8 cellular contexts compared by ENCODE assay signal in genomic region chr4:69617083-69617694, GRCh38. TPM values are rescaled to one million over a fixed set of nuclear protein-coding genes. Genes with fewer than 3 reads are reported as not detected.
DNase-seq lines count a peak whose midpoint lies in the region; ATAC-seq and TF ChIP-seq lines count a peak whose summit lies in the region.

No MANE protein-coding gene starts in this region.

- TF ChIP-seq EP300 in upper lobe of left lung (IDR thresholded peaks at IDR 0.05): no peak

- H3K4me3 ChIP-seq in HCT116 (replicated peaks in 1 of 2; ENCODE audit: low read depth in 1 of 2, low read length in 2 of 2) (no peak overlapping the region), SK-N-MC (no peak overlapping the region), upper lobe of left lung (no peak overlapping the region)

- H2AFZ ChIP-seq in HCT116 (ENCODE audit: low read depth, low read length, poor library complexity, severe bottlenecking): peak overlapping the region; percentile 54

- RAD21 ChIA-PET in HCT116 (lab: Charles Lee; ENCODE audit: low non-redundant PET in 1 of 2, low total read pairs in 2 of 2, uncharacterized antibody in 2 of 2, unreplicated experiment in 2 of 2): interaction anchor here in 1 of 2 experiments (0.7 to 1.4 kb wide), 2 partner anchors 299 to 1117 kb away, joined by 3 read pairs; no protein-coding TSS in a partner anchor

- ATAC-seq in HCT116: no peak; the same call in 1 of the 2 replicates
- no peak for ATAC-seq in upper lobe of left lung (ENCODE audit: low FRiP score in 2 of 2)
- no peak for ATAC-seq in HG02610 (IDR thresholded peaks at IDR 0.05; ENCODE audit: unreplicated experiment)

- TF ChIP-seq POLR2A in HCT116 (IDR thresholded peaks at IDR 0.05; ENCODE audit: borderline replicate concordance, extremely low read depth, insufficient read depth, insufficient read length): no peak
- no peak for TF ChIP-seq POLR2A in upper lobe of left lung (IDR thresholded peaks at IDR 0.05)

- no peaks in the 10 kb centered on the region for H3K27me3 ChIP-seq in HCT116 (ENCODE audit: insufficient read depth, low read length)
- H3K27me3 ChIP-seq in upper lobe of left lung: no peaks in the 10 kb centered on the region

- H3K9ac ChIP-seq in HCT116 (ENCODE audit: low read length): no peak overlapping the region
- no peak overlapping the region for H3K9ac ChIP-seq in SK-N-MC (ENCODE audit: insufficient read length)

- no peaks in the 10 kb centered on the region for H3K79me2 ChIP-seq in HCT116 (ENCODE audit: insufficient read depth, low read length)

- intact Hi-C loops in HCT116 (cut with micrococcal nuclease): loop anchor here (1.0 to 5.0 kb wide), 3 partner anchors 299 to 1345 kb away; no protein-coding TSS in a partner anchor

- peak; percentile 79 for TF ChIP-seq RAD21 in HCT116 (IDR thresholded peaks at IDR 0.05; ENCODE audit: low read depth)

- no peaks in the 10 kb centered on the region for H3K9me2 ChIP-seq in HCT116 (ENCODE audit: insufficient read depth)

- no TSS peak for BruUV-seq in HCT116 (replicated peaks; lab: Mats Ljungman, UMichigan)

- H3K36me3 ChIP-seq in HCT116 (ENCODE audit: control insufficient read depth in 1 of 2, insufficient read depth in 2 of 2, low read length in 2 of 2): no peaks in the 10 kb centered on the region
- H3K36me3 ChIP-seq in SK-N-MC (ENCODE audit: insufficient read depth, low read length): no peaks in the 10 kb centered on the region
- H3K36me3 ChIP-seq in upper lobe of left lung: no peaks in the 10 kb centered on the region

- POLR2A ChIA-PET in HCT116 (lab: Charles Lee): no interaction called here

- WGBS in upper lobe of left lung, 2 donors: 69 to 81% methylated on average over 6 of the region's 6 CpGs

- H4K20me1 ChIP-seq in HCT116 (ENCODE audit: insufficient read depth): no peaks in the 10 kb centered on the region

- TF ChIP-seq CTCF in HCT116 (IDR thresholded peaks at IDR 0.05 in 2 of 3, conservative IDR thresholded peaks at IDR 0.05 in 1 of 3; ENCODE audit: borderline replicate concordance in 1 of 3, insufficient read depth in 1 of 3, low read depth in 2 of 3, low read length in 2 of 3) (peak; percentile 49 to 63 (median 56); a peak in 5 of 6 replicates), upper lobe of left lung (IDR thresholded peaks at IDR 0.05) (peak in 3 of 6 experiments; percentile 39 to 46 (median 41))

- H3K27ac ChIP-seq in HCT116 (ENCODE audit: low read depth, low read length): no peak overlapping the region
- no peak overlapping the region for H3K27ac ChIP-seq in SK-N-MC
- H3K27ac ChIP-seq in upper lobe of left lung: no peak overlapping the region

- DNase-seq in Ammon's horn (ENCODE audit: low spot score) (peak; percentile 21), HCT116 (ENCODE audit: low read depth, low spot score) (peak; percentile 47), SK-N-MC (ENCODE audit: low read depth, low spot score) (peak; percentile 42), iris pigment epithelial cell (ENCODE audit: low read depth) (peak; percentile 50), upper lobe of left lung (no peak), occipital lobe (lab: John Stamatoyannopoulos, UW) (no peak)
- DNase-seq in stimulated activated CD4-positive, alpha-beta T cell treated with anti-CD3 and anti-CD28 coated beads, Interleukin-12 subunit alpha, Interleukin-12 subunit beta, amount 100 ng/mL, for 4 hours: no peak

- no peak overlapping the region for H3K4me2 ChIP-seq in HCT116 (ENCODE audit: low read length)

- CTCF ChIA-PET in HCT116 (lab: Charles Lee): interaction anchor here (0.7 kb wide), 1 partner anchor 1534 kb away, joined by 3 read pairs; no protein-coding TSS in a partner anchor

- no peaks in the 10 kb centered on the region for H3K9me3 ChIP-seq in HCT116 (ENCODE audit: control insufficient read depth in 1 of 2, insufficient read depth in 1 of 2, low read depth in 1 of 2, low read length in 2 of 2)
- no peaks in the 10 kb centered on the region; the same call in 1 of the 2 replicates for H3K9me3 ChIP-seq in SK-N-MC (ENCODE audit: low read depth, low read length)
- H3K9me3 ChIP-seq in upper lobe of left lung: no peaks in the 10 kb centered on the region

- H3K4me1 ChIP-seq in HCT116 (ENCODE audit: control insufficient read depth in 1 of 2, insufficient read depth in 2 of 2, low read length in 2 of 2): no peaks in the 10 kb centered on the region
- no peaks in the 10 kb centered on the region for H3K4me1 ChIP-seq in upper lobe of left lung

TF ChIP-seq in HCT116, 20 proteins besides CTCF, POLR2A, EP300 and RAD21:
- no peak for TF ChIP-seq JUND (IDR thresholded peaks at IDR 0.05)
- no peak for TF ChIP-seq CBX3 (IDR thresholded peaks at IDR 0.05; ENCODE audit: low read depth)
- TF ChIP-seq SRF (IDR thresholded peaks at IDR 0.05; ENCODE audit: low read depth): no peak
- TF ChIP-seq POLR2AphosphoS5 (IDR thresholded peaks at IDR 0.05; ENCODE audit: low read depth, low read length): no peak
- no peak for TF ChIP-seq EZH2phosphoT487 (IDR thresholded peaks at IDR 0.05; ENCODE audit: borderline replicate concordance)
- TF ChIP-seq REST (IDR thresholded peaks at IDR 0.05; ENCODE audit: low read depth): no peak
- no peak for TF ChIP-seq ZFX (IDR thresholded peaks at IDR 0.05)
- TF ChIP-seq ATF3 (IDR thresholded peaks at IDR 0.05): no peak
- TF ChIP-seq YY1 (IDR thresholded peaks at IDR 0.05; ENCODE audit: extremely low read depth, insufficient replicate concordance, low read depth, low read length): no peak
- no peak for TF ChIP-seq FOSL1 (IDR thresholded peaks at IDR 0.05; ENCODE audit: low read depth)
- TF ChIP-seq EGR1 (IDR thresholded peaks at IDR 0.05; ENCODE audit: low read depth): no peak
- TF ChIP-seq ZBTB33 (IDR thresholded peaks at IDR 0.05; ENCODE audit: extremely low read depth, insufficient replicate concordance, low read length): no peak
- TF ChIP-seq, protein P1, sequence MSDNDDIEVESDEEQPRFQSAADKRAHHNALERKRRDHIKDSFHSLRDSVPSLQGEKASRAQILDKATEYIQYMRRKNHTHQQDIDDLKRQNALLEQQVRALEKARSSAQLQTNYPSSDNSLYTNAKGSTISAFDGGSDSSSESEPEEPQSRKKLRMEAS (IDR thresholded peaks at IDR 0.05): no peak
- no peak for TF ChIP-seq EZH2 (IDR thresholded peaks at IDR 0.05)
- TF ChIP-seq TCF7L2 (IDR thresholded peaks at IDR 0.05; ENCODE audit: borderline replicate concordance, extremely low read depth, insufficient read depth, insufficient read length): no peak
- no peak for TF ChIP-seq ZNF274 (IDR thresholded peaks at IDR 0.05; ENCODE audit: low read depth, low read length)
- no peak for TF ChIP-seq SP1 (IDR thresholded peaks at IDR 0.05; ENCODE audit: low read depth)
- no peak for TF ChIP-seq ELF1 (IDR thresholded peaks at IDR 0.05; ENCODE audit: borderline replicate concordance, low read depth)
- no peak for TF ChIP-seq CEBPB (IDR thresholded peaks at IDR 0.05; ENCODE audit: low read depth)

RNA-seq across cellular contexts. Expression of gene UGT2A2, which starts 22.3 kb away (rescaled TPM):
- total RNA-seq in HCT116 (2021; ENCODE audit: unreplicated experiment): not detected
- not detected in 2 replicates for polyA plus RNA-seq in HCT116 (2012)
- not detected for total RNA-seq in upper lobe of left lung
- total RNA-seq in occipital lobe: not detected

RNA-seq across cellular contexts. Expression of gene UGT2A1, which starts 35.9 kb away (rescaled TPM):
- total RNA-seq in HCT116 (2021; ENCODE audit: unreplicated experiment) (not detected), upper lobe of left lung (under 1 TPM in 1 of 6 donors, not detected in 5; 0.59 TPM), occipital lobe (not detected)
- polyA plus RNA-seq in HCT116 (2012): not detected in 2 replicates

Comparison
In these comparisons a context has a peak if more than half of its experiments do, and no peak if none do; other contexts are left out.
1. DNase-seq: peak in Ammon's horn (single experiment), HCT116 (single experiment), SK-N-MC (single experiment) and iris pigment epithelial cell (single experiment); none in upper lobe of left lung (0 of 2), occipital lobe (single experiment) and stimulated activated CD4-positive, alpha-beta T cell treated with anti-CD3 and anti-CD28 coated beads, Interleukin-12 subunit alpha, Interleukin-12 subunit beta, amount 100 ng/mL, for 4 hours (single experiment).